25 cellular contexts compared by ENCODE assay signal in genomic region chr3:175073209-175073905, GRCh38.
A peak's percentile ranks its signal among the peaks of the same experiment; 100 is the strongest.
DNase-seq lines count a peak whose midpoint lies in the region; ATAC-seq and TF ChIP-seq lines count a peak whose summit lies in the region.
"Had no signal": no experiment of that assay in that cellular context is flagged by ENCODE, and none has a peak within 500 bp of the region (broad histone marks: within the 10 kb centered on the region; RNA-seq: fewer than 3 reads in every experiment).

No MANE protein-coding gene starts in this region.

- CTCF ChIA-PET in A673 (lab: Charles Lee) (interaction anchor here (0.7 kb wide), 1 partner anchor 135 kb away, joined by 3 read pairs; no protein-coding TSS in a partner anchor), T-cell (lab: Charles Lee) (no interaction called here)

- no peak overlapping the region for H3K18ac ChIP-seq in mesenchymal stem cell (ENCODE audit: low read depth in 1 of 2, low read length in 2 of 2)

- H3K9me3 Mint-ChIP-seq in T-cell, result peaks cover under 1 to 7% (median 4%) of the 10 kb centered on the region in 3 donors

- no peak for ATAC-seq in GM19452 (IDR thresholded peaks at IDR 0.05; ENCODE audit: unreplicated experiment)
- ATAC-seq in T-cell (replicated peaks in 1 of 4), result no peak
- ATAC-seq: activated CD8-positive, alpha-beta T cell treated with anti-CD3 and anti-CD28 coated beads, Interleukin-2, amount 10 ng/mL, durations not matched to agents 7 days and 5 days; activated naive CD8-positive, alpha-beta T cell treated with anti-CD3 and anti-CD28 coated beads, Interleukin-2, amount 50 U/mL, for 24 hours; lower lobe of right lung; psoas muscle; stimulated activated memory B cell treated with anti-CD40 and anti-IgM and Interleukin-4, amounts not matched to agents 10 μg/mL and 1 μg/mL and 100 μg/mL, for 72 hours had no signal

- no TSS peak for BruUV-seq in A673 (replicated peaks; lab: Mats Ljungman, UMichigan)

- no peak overlapping the region for H2BK120ac ChIP-seq in mesenchymal stem cell (ENCODE audit: low read depth, low read length)

- no peak overlapping the region for H3K14ac ChIP-seq in mesenchymal stem cell (ENCODE audit: low read length in 2 of 2)

- no peaks in the 10 kb centered on the region for H3K36me3 Mint-ChIP-seq in T-cell
- H3K36me3 Mint-ChIP-seq: CD14-positive monocyte; stimulated activated memory B cell treated with anti-CD40 and anti-IgM and Interleukin-4, amounts not matched to agents 10 μg/mL and 1 μg/mL and 100 μg/mL, for 72 hours had no signal

- H4K8ac ChIP-seq in mesenchymal stem cell (ENCODE audit: low read length), result no peak overlapping the region

- H2BK15ac ChIP-seq in mesenchymal stem cell (ENCODE audit: low read depth, poor library complexity, severe bottlenecking), result no peak overlapping the region

- H3K27me3 ChIP-seq in mesenchymal stem cell (ENCODE audit: control insufficient read depth in 1 of 2, insufficient read depth in 1 of 2, low read length in 2 of 2), result no peaks in the 10 kb centered on the region
- no peaks in the 10 kb centered on the region for H3K27me3 ChIP-seq in A673 (replicated peaks; ENCODE audit: insufficient read depth, low read depth, low read length, poor library complexity)
- H3K27me3 ChIP-seq: suprapubic skin had no signal

- H3K9me3 ChIP-seq in mesenchymal stem cell (ENCODE audit: control insufficient read depth, low read length), result no peaks in the 10 kb centered on the region
- no peaks in the 10 kb centered on the region for H3K9me3 ChIP-seq in A673 (ENCODE audit: low read depth, low read length, poor library complexity, severe bottlenecking)
- H3K9me3 ChIP-seq: lower lobe of right lung, psoas muscle, suprapubic skin had no signal

- no peak overlapping the region for H3K9ac ChIP-seq in mesenchymal stem cell (ENCODE audit: low read length)
- H3K9ac ChIP-seq: KMS-11 had no signal

- no peak overlapping the region for H3K23ac ChIP-seq in mesenchymal stem cell (ENCODE audit: low read length in 2 of 2)

- WGBS in mesenchymal stem cell, result 98% methylated on average over 4 of the region's 6 CpGs

- no peak overlapping the region for H2BK12ac ChIP-seq in mesenchymal stem cell (ENCODE audit: low read length in 2 of 2)

- no peaks in the 10 kb centered on the region for H3K36me3 ChIP-seq in mesenchymal stem cell (ENCODE audit: control insufficient read depth in 1 of 2, insufficient read depth in 2 of 2, low read depth in 1 of 2, low read length in 2 of 2)
- H3K36me3 ChIP-seq in A673 (ENCODE audit: insufficient read depth, low read length, poor library complexity, severe bottlenecking), result no peaks in the 10 kb centered on the region
- H3K36me3 ChIP-seq: lower lobe of right lung, suprapubic skin had no signal

- H2AK5ac ChIP-seq in mesenchymal stem cell (ENCODE audit: low read length, severe bottlenecking), result no peak overlapping the region

- H3K4me3 ChIP-seq in LNCaP clone FGC (ENCODE audit: low read depth, low read length) (no peak overlapping the region), choroid plexus epithelial cell (ENCODE audit: low read depth, low read length) (no peak overlapping the region), mesenchymal stem cell (ENCODE audit: insufficient read depth in 1 of 2, low read depth in 1 of 2, low read length in 2 of 2) (no peak overlapping the region), A673 (ENCODE audit: low read depth, low read length, poor library complexity, severe bottlenecking) (no peak overlapping the region)
- H3K4me3 ChIP-seq: lower lobe of right lung, psoas muscle, suprapubic skin had no signal

- H3K27ac Mint-ChIP-seq in T-cell, result no peak overlapping the region
- H3K27ac Mint-ChIP-seq: activated CD8-positive, alpha-beta T cell treated with anti-CD3 and anti-CD28 coated beads, Interleukin-2, amount 10 ng/mL, durations not matched to agents 7 days and 5 days; activated naive CD8-positive, alpha-beta T cell treated with anti-CD3 and anti-CD28 coated beads, Interleukin-2, amount 50 U/mL, for 24 hours; CD14-positive monocyte; stimulated activated memory B cell treated with anti-CD40 and anti-IgM and Interleukin-4, amounts not matched to agents 10 μg/mL and 1 μg/mL and 100 μg/mL, for 72 hours had no signal

- intact Hi-C loops in A673 (cut with micrococcal nuclease; ENCODE audit: unreplicated experiment), result no loop called here

- no peak overlapping the region for H2AFZ ChIP-seq in mesenchymal stem cell (ENCODE audit: low read depth, low read length)

- TF ChIP-seq CTCF in LNCaP clone FGC (IDR thresholded peaks at IDR 0.05; ENCODE audit: control insufficient read depth, extremely low read depth, insufficient read depth) (no peak), choroid plexus epithelial cell (conservative IDR thresholded peaks at IDR 0.05; ENCODE audit: low read depth, low read length) (no peak), A673 (conservative IDR thresholded peaks at IDR 0.05; ENCODE audit: low read depth, low read length) (no peak)

- peak; percentile 29 for DNase-seq in NCI-H2171 treated with DMSO at 0.1 percent for 48 hours (lab: John Stamatoyannopoulos, UW)
- no peak for DNase-seq in NCI-H2171 (lab: John Stamatoyannopoulos, UW)
- peak; percentile 59 for DNase-seq in LNCaP clone FGC (ENCODE audit: low read depth)
- DNase-seq in choroid plexus epithelial cell (ENCODE audit: low read depth), result peak; percentile 33
- peak; percentile 33 for DNase-seq in mesenchymal stem cell
- DNase-seq in A673 (ENCODE audit: low spot score), result no peak
- DNase-seq in T-cell, result no peak
- DNase-seq: activated CD4-positive, CD25-positive, alpha-beta regulatory T cell treated with anti-CD3 and anti-CD28 coated beads, Interleukin-2, amount 50 U/mL, for 72 hours; activated CD8-positive, alpha-beta T cell treated with anti-CD3 and anti-CD28 coated beads, Interleukin-2, amount 10 ng/mL, durations not matched to agents 7 days and 5 days; activated gamma-delta T cell; activated naive CD8-positive, alpha-beta T cell treated with anti-CD3 and anti-CD28 coated beads, Interleukin-2, amount 50 U/mL, for 24 hours; hypothalamus; islet precursor cell; lower lobe of right lung; NCI-H1048; NCI-H526 treated with DMSO at 0.1 percent for 48 hours; psoas muscle; SHP77; small intestine; stimulated activated CD4-positive, alpha-beta T cell treated with anti-CD3 and anti-CD28 coated beads, Interleukin-2, amount 100 ng/mL, for 24 hours had no signal

- no peaks in the 10 kb centered on the region for H3K79me1 ChIP-seq in mesenchymal stem cell (replicated peaks; ENCODE audit: low read length, poor library complexity, severe bottlenecking)

- H3K4me3 Mint-ChIP-seq in T-cell, result no peak overlapping the region
- H3K4me3 Mint-ChIP-seq: activated CD8-positive, alpha-beta T cell treated with anti-CD3 and anti-CD28 coated beads, Interleukin-2, amount 10 ng/mL, durations not matched to agents 7 days and 5 days; activated naive CD8-positive, alpha-beta T cell treated with anti-CD3 and anti-CD28 coated beads, Interleukin-2, amount 50 U/mL, for 24 hours; CD14-positive monocyte; stimulated activated memory B cell treated with anti-CD40 and anti-IgM and Interleukin-4, amounts not matched to agents 10 μg/mL and 1 μg/mL and 100 μg/mL, for 72 hours had no signal

- H4K91ac ChIP-seq in mesenchymal stem cell (ENCODE audit: low read length), result no peak overlapping the region

- H3K4me1 ChIP-seq in mesenchymal stem cell (ENCODE audit: control insufficient read depth, insufficient read depth, low read depth, low read length) (no peaks in the 10 kb centered on the region), A673 (ENCODE audit: insufficient read depth, low read length, poor library complexity, severe bottlenecking) (no peaks in the 10 kb centered on the region)
- H3K4me1 ChIP-seq: lower lobe of right lung, psoas muscle, suprapubic skin had no signal

- H3K4ac ChIP-seq in mesenchymal stem cell (ENCODE audit: low read depth in 1 of 2, low read length in 2 of 2), result no peak overlapping the region

- POLR2A ChIA-PET in A673 (lab: Charles Lee; ENCODE audit: low non-redundant PET) (no interaction called here), T-cell (lab: Charles Lee) (no interaction called here)

- H3K27ac ChIP-seq in mesenchymal stem cell (ENCODE audit: low read length, poor library complexity, severe bottlenecking) (no peak overlapping the region), A673 (ENCODE audit: low read depth, low read length, poor library complexity, severe bottlenecking) (no peak overlapping the region)
- H3K27ac ChIP-seq: KMS-11, lower lobe of right lung, psoas muscle, suprapubic skin had no signal

- no peaks in the 10 kb centered on the region for H3K4me1 Mint-ChIP-seq in T-cell
- H3K4me1 Mint-ChIP-seq: activated naive CD8-positive, alpha-beta T cell treated with anti-CD3 and anti-CD28 coated beads, Interleukin-2, amount 50 U/mL, for 24 hours; CD14-positive monocyte; stimulated activated memory B cell treated with anti-CD40 and anti-IgM and Interleukin-4, amounts not matched to agents 10 μg/mL and 1 μg/mL and 100 μg/mL, for 72 hours had no signal

- no peak overlapping the region for H3K4me2 ChIP-seq in mesenchymal stem cell (ENCODE audit: low read length, poor library complexity, severe bottlenecking)
- H3K4me2 ChIP-seq: KMS-11 had no signal

- H2BK5ac ChIP-seq in mesenchymal stem cell (ENCODE audit: low read depth, low read length, poor library complexity, severe bottlenecking), result no peak overlapping the region

- no peaks in the 10 kb centered on the region for H3K27me3 Mint-ChIP-seq in T-cell
- H3K27me3 Mint-ChIP-seq: activated naive CD8-positive, alpha-beta T cell treated with anti-CD3 and anti-CD28 coated beads, Interleukin-2, amount 50 U/mL, for 24 hours; stimulated activated memory B cell treated with anti-CD40 and anti-IgM and Interleukin-4, amounts not matched to agents 10 μg/mL and 1 μg/mL and 100 μg/mL, for 72 hours had no signal

Comparison
In these comparisons a context has a peak if more than half of its experiments do, and no peak if none do; other contexts are left out.
1. DNase-seq: peak in NCI-H2171 treated with DMSO at 0.1 percent for 48 hours (single experiment), LNCaP clone FGC (single experiment), choroid plexus epithelial cell (single experiment) and mesenchymal stem cell (single experiment); none in NCI-H2171 (single experiment), A673 (single experiment) and T-cell (0 of 34).